In the genomic region with DNA sequence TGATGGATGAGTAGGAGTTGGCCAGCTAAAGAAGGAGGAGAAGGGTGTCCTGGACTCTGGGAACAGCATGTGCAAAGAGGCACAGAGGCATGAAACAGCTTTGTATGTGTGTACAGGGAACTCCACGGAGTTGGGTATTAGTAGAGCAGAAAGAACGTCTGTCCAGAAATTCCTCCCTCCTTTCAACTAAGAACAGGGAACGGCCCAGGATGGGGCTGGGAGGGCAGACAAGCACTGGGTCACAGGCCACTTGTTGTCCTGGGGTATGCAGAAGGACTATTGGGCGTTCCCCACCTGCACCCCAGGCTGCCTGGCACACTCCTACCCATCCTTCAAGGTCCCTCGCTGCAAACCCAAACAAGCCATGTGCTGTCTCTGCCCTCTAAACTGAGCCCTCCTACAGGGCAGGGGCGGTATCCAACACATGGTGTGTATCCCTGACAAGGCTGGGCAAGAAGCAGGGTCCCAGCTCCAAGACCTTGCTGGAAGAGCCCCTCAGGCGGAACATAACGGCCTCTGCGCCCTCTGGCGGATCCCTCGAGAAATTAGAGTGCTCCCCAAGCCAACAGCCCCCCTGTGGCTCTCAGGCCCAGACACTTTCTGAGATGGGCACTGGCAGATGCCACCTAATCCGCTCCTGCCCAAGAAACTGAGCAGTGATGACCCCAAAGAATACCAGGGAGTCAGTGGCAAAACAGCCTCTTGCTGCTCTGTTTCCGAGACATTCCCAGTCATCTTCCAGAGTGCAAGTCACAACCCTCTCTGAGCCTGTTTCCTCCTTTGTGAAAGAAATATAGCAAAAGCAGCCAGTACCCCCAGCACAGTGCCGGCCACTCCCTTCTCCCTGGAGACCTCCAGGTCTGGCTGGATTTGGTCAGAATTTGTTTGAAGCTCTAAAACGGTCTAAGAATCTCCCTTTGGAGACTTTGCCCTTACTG, we compare ENCODE assay signal across 8 cellular contexts. TPM values are rescaled to one million over a fixed set of nuclear protein-coding genes. Genes with fewer than 3 reads are reported as not detected.
DNase-seq lines count a peak whose midpoint lies in the region; ATAC-seq and TF ChIP-seq lines count a peak whose summit lies in the region.

No MANE protein-coding gene starts in this region.

- BruUV-seq in Panc1 (replicated peaks; lab: Mats Ljungman, UMichigan), result no TSS peak

- H3K27me3 ChIP-seq in cardiac muscle cell (peaks cover 69% of the 10 kb centered on the region), Panc1 (ENCODE audit: control insufficient read depth, insufficient read depth, low read length) (no peaks in the 10 kb centered on the region)

- peaks cover 4% of the 10 kb centered on the region for H3K36me3 Mint-ChIP-seq in activated T-helper 17 cell treated with anti-CD3 and anti-CD28 coated beads, Interleukin-2, amount 50 U/mL, for 72 hours (ENCODE audit: low read depth)

- H3K4me3 Mint-ChIP-seq in activated T-helper 17 cell treated with anti-CD3 and anti-CD28 coated beads, Interleukin-2, amount 50 U/mL, for 72 hours, result no peak overlapping the region

- intact Hi-C loops in Right ventricle myocardium inferior (cut with DNase I), result loop anchor here (5.0 kb wide), 1 partner anchor 112 kb away; no protein-coding TSS in a partner anchor
- intact Hi-C loops in Panc1 (cut with micrococcal nuclease; ENCODE audit: unreplicated experiment), result loop anchor here (5.0 kb wide), 1 partner anchor 112 kb away; no protein-coding TSS in a partner anchor
- intact Hi-C loops in left cardiac atrium (cut with DNase I), result loop anchor here (1.0 to 5.0 kb wide), 2 partner anchors 112 kb away; no protein-coding TSS in a partner anchor

- H3K4me1 ChIP-seq in cardiac muscle cell (ENCODE audit: low read depth) (no peaks in the 10 kb centered on the region), Panc1 (ENCODE audit: control insufficient read depth, insufficient read depth, low read length) (peaks cover 8% of the 10 kb centered on the region)

- H3K4me1 Mint-ChIP-seq in activated T-helper 17 cell treated with anti-CD3 and anti-CD28 coated beads, Interleukin-2, amount 50 U/mL, for 72 hours, result peaks cover 18% of the 10 kb centered on the region

- no peak overlapping the region for H3K27ac ChIP-seq in cardiac muscle cell
- no peak overlapping the region for H3K27ac ChIP-seq in Panc1 (ENCODE audit: low read length)

- H3K27me3 Mint-ChIP-seq in activated T-helper 17 cell treated with anti-CD3 and anti-CD28 coated beads, Interleukin-2, amount 50 U/mL, for 72 hours, result peaks cover 38% of the 10 kb centered on the region

- H3K4me3 ChIP-seq in cardiac muscle cell, result no peak overlapping the region
- no peak overlapping the region for H3K4me3 ChIP-seq in Panc1 (ENCODE audit: low read depth in 2 of 2, low read length in 2 of 2)

- H3K36me3 ChIP-seq in cardiac muscle cell (no peaks in the 10 kb centered on the region), Panc1 (ENCODE audit: control insufficient read depth, insufficient read depth, low read length) (no peaks in the 10 kb centered on the region)

- ATAC-seq in Right ventricle myocardium inferior (no peak), Panc1 (peak; percentile 67), left cardiac atrium (peak in 1 of 2 donors; percentile 33)
- ATAC-seq in activated T-helper 17 cell treated with anti-CD3 and anti-CD28 coated beads, Interleukin-2, amount 50 U/mL, for 72 hours (replicated peaks), result no peak

- POLR2A ChIA-PET in Panc1 (lab: Charles Lee), result no interaction called here

- peak; percentile 62 to 84 for DNase-seq in cardiac muscle cell (ENCODE audit: low read depth in 1 of 2, low spot score in 1 of 2)
- DNase-seq in Right ventricle myocardium inferior (ENCODE audit: missing footprints), result no peak
- peak; percentile 27 for DNase-seq in Panc1 (ENCODE audit: low read depth, low spot score)
- peak; percentile 34 for DNase-seq in activated effector memory CD4-positive, alpha-beta T cell treated with Interleukin-2 at 50 U/mL for 16 hours
- DNase-seq in left cardiac atrium, result peak; percentile 53
- DNase-seq in stimulated activated CD4-positive, alpha-beta T cell treated with anti-CD3 and anti-CD28 coated beads, Interleukin-1b, Interleukin-23, amount 100 ng/mL, for 24 hours (ENCODE audit: low read depth in 4 of 4, low spot score in 1 of 4), result peak; percentile 15 to 39 (median 34)
- no peak for DNase-seq in NCI-H510A (lab: John Stamatoyannopoulos, UW)

- in situ Hi-C loops in Panc1 (cut with HindIII; ENCODE audit: low pct_unique_long_range_greater_than_20kb, low sequenced_read_pairs), result no loop called here

- no peak overlapping the region for H3K27ac Mint-ChIP-seq in activated T-helper 17 cell treated with anti-CD3 and anti-CD28 coated beads, Interleukin-2, amount 50 U/mL, for 72 hours

- no peaks in the 10 kb centered on the region for H3K9me3 ChIP-seq in cardiac muscle cell (ENCODE audit: low read depth)
- no peaks in the 10 kb centered on the region; the same call in 1 of the 2 replicates for H3K9me3 ChIP-seq in Panc1 (ENCODE audit: control insufficient read depth, insufficient read depth, low read depth, low read length)

- CTCF ChIA-PET in Panc1 (lab: Charles Lee), result interaction anchor here (0.9 to 1.9 kb wide), 3 partner anchors 12 to 112 kb away, joined by 5 to 10 read pairs (median 5); no protein-coding TSS in a partner anchor

- H3K9me3 Mint-ChIP-seq in activated T-helper 17 cell treated with anti-CD3 and anti-CD28 coated beads, Interleukin-2, amount 50 U/mL, for 72 hours, result no peaks in the 10 kb centered on the region

- TF ChIP-seq CTCF in cardiac muscle cell (IDR thresholded peaks at IDR 0.05; ENCODE audit: low read depth, low read length) (peak; percentile 85), Panc1 (IDR thresholded peaks at IDR 0.05) (peak; percentile 88)

RNA-seq across cellular contexts. Expression of gene ELFN2, which starts 1.6 kb away (rescaled TPM):
- total RNA-seq in cardiac muscle cell, result 0.09 and 0.11 TPM in 2 replicates
- not detected in 2 replicates for polyA plus RNA-seq in cardiac muscle cell
- total RNA-seq in Right ventricle myocardium inferior, result 0.22 TPM
- 2.9 TPM for total RNA-seq in Panc1 (2021; ENCODE audit: unreplicated experiment)
- polyA plus RNA-seq in Panc1 (2012; ENCODE audit: insufficient read length), result 3.9 TPM
- total RNA-seq in left cardiac atrium, result under 1 TPM in 1 of 2 donors, not detected in 1; 0.05 TPM
- total RNA-seq in activated T-helper 17 cell treated with anti-CD3 and anti-CD28 coated beads, Interleukin-2, amount 50 U/mL, for 72 hours, result 1 to 10 TPM in 1 of 2 donors, under 1 TPM in 1; 0.24 to 2.2 TPM

RNA-seq across cellular contexts. Expression of gene MFNG, which starts 57.3 kb away (rescaled TPM):
- 1.2 and 2.6 TPM in 2 replicates for total RNA-seq in cardiac muscle cell
- polyA plus RNA-seq in cardiac muscle cell, result 6.4 and 9.2 TPM in 2 replicates
- 14.4 TPM for total RNA-seq in Right ventricle myocardium inferior
- 7.1 TPM for total RNA-seq in Panc1 (2021; ENCODE audit: unreplicated experiment)
- polyA plus RNA-seq in Panc1 (2012; ENCODE audit: insufficient read length), result 7.5 TPM
- total RNA-seq in left cardiac atrium, result 10 to 100 TPM; 14.1 to 17.4 TPM
- 100 to 1,000 TPM; 170 to 245 TPM for total RNA-seq in activated T-helper 17 cell treated with anti-CD3 and anti-CD28 coated beads, Interleukin-2, amount 50 U/mL, for 72 hours

Comparison
In these comparisons a context has a peak if more than half of its experiments do, and no peak if none do; other contexts are left out.
1. DNase-seq: peak in cardiac muscle cell (2 of 2), Panc1 (single experiment), activated effector memory CD4-positive, alpha-beta T cell treated with Interleukin-2 at 50 U/mL for 16 hours (single experiment), left cardiac atrium (single experiment) and stimulated activated CD4-positive, alpha-beta T cell treated with anti-CD3 and anti-CD28 coated beads, Interleukin-1b, Interleukin-23, amount 100 ng/mL, for 24 hours (4 of 4); none in Right ventricle myocardium inferior (single experiment) and NCI-H510A (single experiment).
2. RNA of gene MFNG, which starts 57.3 kb away (total RNA-seq): 170 to 245 TPM in activated T-helper 17 cell treated with anti-CD3 and anti-CD28 coated beads, Interleukin-2, amount 50 U/mL, for 72 hours; 14.1 to 17.4 TPM in left cardiac atrium, 14.4 TPM in Right ventricle myocardium inferior (single experiment), 7.1 TPM in Panc1 (single experiment) and 1.2 to 2.6 TPM in cardiac muscle cell; every median in the first group is over 4 times any median in the second.